ENCODE assay signal across 1 cellular context in genomic region chr19:36246006-36246391, GRCh38.
TF ChIP-seq lines count a peak whose summit lies in the region.

No MANE protein-coding gene starts in this region.

TF ChIP-seq in GM23338, 12 proteins besides CTCF, POLR2A, EP300 and RAD21 (continued from another document):
- TF ChIP-seq REST (IDR thresholded peaks at IDR 0.05; ENCODE audit: unreplicated experiment) = no peak
- TF ChIP-seq NANOG (IDR thresholded peaks at IDR 0.05; ENCODE audit: borderline replicate concordance) = no peak
- no peak for TF ChIP-seq STAT1 (IDR thresholded peaks at IDR 0.05; ENCODE audit: unreplicated experiment)
TF ChIP-seq in GM23338: peak in this region for 0.
